In genomic region chr11:93642416-93642815, GRCh38 we compare ENCODE assay signal across 1 cellular context.
TF ChIP-seq lines count a peak whose summit lies in the region.

No MANE protein-coding gene starts in this region.

TF ChIP-seq in GM23338, 12 proteins besides CTCF, POLR2A, EP300 and RAD21 (continued from another document):
- no peak for TF ChIP-seq ZNF462 (CRISPR knock-in tag; IDR thresholded peaks at IDR 0.05)
- no peak for TF ChIP-seq ZNF331 (CRISPR knock-in tag; IDR thresholded peaks at IDR 0.05; ENCODE audit: low read depth)
- no peak for TF ChIP-seq REST (IDR thresholded peaks at IDR 0.05; ENCODE audit: unreplicated experiment)
